25 cellular contexts compared by ENCODE assay signal in genomic region chr2:75751824-75752468, GRCh38.
"Had no signal": no experiment of that assay in that cellular context is flagged by ENCODE, and none has a peak within 500 bp of the region (broad histone marks: within the 10 kb centered on the region; RNA-seq: fewer than 3 reads in every experiment).

No MANE protein-coding gene starts in this region.

- H3K4me3 ChIP-seq: adrenal gland, heart right ventricle, left ventricle myocardium inferior, mucosa of descending colon, ovary, psoas muscle, skin epidermis, tibial nerve, uterus had no signal

- ATAC-seq: activated T-cell treated with anti-CD3 and anti-CD28 coated beads, Interleukin-2, amount 50 U/mL, for 72 hours; esophagus mucosa; heart right ventricle; mucosa of descending colon; psoas muscle; right cardiac atrium; stimulated activated naive CD8-positive, alpha-beta T cell treated with anti-CD3 and anti-CD28 coated beads, Interleukin-15, Interleukin-2, amounts not matched to agents 100 U/mL and 50 U/mL, for 24 hours had no signal

- H3K27me3 ChIP-seq: adrenal gland, heart right ventricle, ovary, tibial nerve, uterus had no signal

- H3K4me1 ChIP-seq: adrenal gland, heart right ventricle, left ventricle myocardium inferior, psoas muscle, tibial nerve, uterus had no signal

- H3K27ac ChIP-seq: adrenal gland, heart right ventricle, left ventricle myocardium inferior, ovary, psoas muscle, skin epidermis, tibial nerve, uterus, VCaP had no signal

- H3K36me3 ChIP-seq: adrenal gland, heart right ventricle, left ventricle myocardium inferior, ovary, tibial nerve, uterus had no signal

- DNase-seq: activated CD4-positive, alpha-beta T cell treated with anti-CD3 and anti-CD28 coated beads, Interleukin-2, amount 50 U/mL, for 4 hours; activated gamma-delta T cell; activated T-cell treated with anti-CD3 and anti-CD28 coated beads, Interleukin-2, amount 50 U/mL, for 72 hours; adrenal gland; cerebellar nuclear complex; cortex of kidney; effector CD4-positive, alpha-beta T cell; heart right ventricle; immature natural killer cell; kidney glomerular epithelial cell; left ventricle myocardium inferior; mucosa of descending colon; naive B cell; ovary; psoas muscle; right cardiac atrium; stimulated activated naive CD8-positive, alpha-beta T cell treated with anti-CD3 and anti-CD28 coated beads, Interleukin-15, Interleukin-2, amounts not matched to agents 100 U/mL and 50 U/mL, for 24 hours; substantia nigra; uterus had no signal

- H3K9me3 ChIP-seq: adrenal gland, mucosa of descending colon, ovary, psoas muscle, tibial nerve, uterus had no signal

- FAIRE-seq: astrocyte, bronchial epithelial cell had no signal
